In genomic region chr14:100058777-100059432, GRCh38 we compare ENCODE assay signal across 12 cellular contexts. TPM values are rescaled to one million over a fixed set of nuclear protein-coding genes. Genes with fewer than 3 reads are reported as not detected.
DNase-seq lines count a peak whose midpoint lies in the region; ATAC-seq and TF ChIP-seq lines count a peak whose summit lies in the region.
"Had no signal": no experiment of that assay in that cellular context is flagged by ENCODE, and none has a peak within 500 bp of the region (broad histone marks: within the 10 kb centered on the region; RNA-seq: fewer than 3 reads in every experiment).

No MANE protein-coding gene starts in this region.

- ATAC-seq in GM19025 (IDR thresholded peaks at IDR 0.05; ENCODE audit: low read depth, unreplicated experiment) (peak; percentile 69), HG02938 (IDR thresholded peaks at IDR 0.05; ENCODE audit: unreplicated experiment) (peak; percentile 73)

- H3K9me3 Mint-ChIP-seq in activated CD4-positive, alpha-beta memory T cell treated with anti-CD3 and anti-CD28 coated beads, Interleukin-2, amount 10 ng/mL, durations not matched to agents 7 days and 5 days = no peaks in the 10 kb centered on the region

- H3K27me3 Mint-ChIP-seq in activated CD4-positive, alpha-beta memory T cell treated with anti-CD3 and anti-CD28 coated beads, Interleukin-2, amount 10 ng/mL, durations not matched to agents 7 days and 5 days = no peaks in the 10 kb centered on the region

- TF ChIP-seq CTCF in C4-2B (conservative IDR thresholded peaks at IDR 0.05) = no peak

- H3K9me3 ChIP-seq in GM23248 (ENCODE audit: low read depth) = no peaks in the 10 kb centered on the region
- H3K9me3 ChIP-seq in HAP-1 = no peaks in the 10 kb centered on the region
- H3K9me3 ChIP-seq: tibial nerve had no signal

- peaks cover 6% of the 10 kb centered on the region for H3K36me3 Mint-ChIP-seq in activated CD4-positive, alpha-beta memory T cell treated with anti-CD3 and anti-CD28 coated beads, Interleukin-2, amount 10 ng/mL, durations not matched to agents 7 days and 5 days (ENCODE audit: low read depth)

- H3K27ac Mint-ChIP-seq in activated CD4-positive, alpha-beta memory T cell treated with anti-CD3 and anti-CD28 coated beads, Interleukin-2, amount 10 ng/mL, durations not matched to agents 7 days and 5 days = peak overlapping the region; percentile 78

- H3F3A ChIP-seq in GM23248 (ENCODE audit: insufficient read depth) = no peaks in the 10 kb centered on the region

- H3K27me3 ChIP-seq in GM23248 (replicated peaks; ENCODE audit: insufficient read depth) (no peaks in the 10 kb centered on the region), HAP-1 (ENCODE audit: low read depth) (no peaks in the 10 kb centered on the region)
- H3K27me3 ChIP-seq: BLaER1, tibial nerve had no signal

- no peaks in the 10 kb centered on the region for H3K36me3 ChIP-seq in GM23248 (ENCODE audit: low read depth)
- H3K36me3 ChIP-seq in HAP-1 (replicated peaks) = no peaks in the 10 kb centered on the region
- H3K36me3 ChIP-seq: tibial nerve had no signal

- H3K9me2 ChIP-seq in GM23248 (ENCODE audit: insufficient read depth) = no peaks in the 10 kb centered on the region

- H3K27ac ChIP-seq in C4-2B (peak overlapping the region; percentile 59), GM23248 (no peak overlapping the region)
- H3K27ac ChIP-seq: BLaER1, tibial nerve had no signal

- no peak overlapping the region for H3K4me2 ChIP-seq in GM23248 (ENCODE audit: unreplicated experiment)
- H3K4me2 ChIP-seq: BLaER1 had no signal

- in situ Hi-C loops in GM23248 (cut with MboI) = no loop called here
- in situ Hi-C loops in HAP-1 (cut with MboI; ENCODE audit: low sequenced_read_pairs) = no loop called here

- peaks cover 68% of the 10 kb centered on the region for H3K4me1 Mint-ChIP-seq in activated CD4-positive, alpha-beta memory T cell treated with anti-CD3 and anti-CD28 coated beads, Interleukin-2, amount 10 ng/mL, durations not matched to agents 7 days and 5 days

- H3K4me1 ChIP-seq in GM23248 (ENCODE audit: insufficient read depth) (no peaks in the 10 kb centered on the region), HAP-1 (no peaks in the 10 kb centered on the region)

- no peak overlapping the region for H2AFZ ChIP-seq in GM23248

- H3K79me2 ChIP-seq in GM23248 (ENCODE audit: insufficient read depth) = peaks cover 56% of the 10 kb centered on the region

- H3K4me3 ChIP-seq in GM23248 = no peak overlapping the region
- no peak overlapping the region for H3K4me3 ChIP-seq in HAP-1
- H3K4me3 ChIP-seq: BLaER1, skin epidermis, tibial nerve had no signal

- DNase-seq in activated CD4-positive, alpha-beta memory T cell treated with anti-CD3 and anti-CD28 coated beads, Interleukin-2, amount 10 ng/mL, durations not matched to agents 7 days and 5 days = no peak
- DNase-seq in GM23248 (no peak), EL (no peak), HAP-1 (ENCODE audit: low spot score in 2 of 2) (no peak)
- DNase-seq in activated effector memory CD4-positive, alpha-beta T cell treated with Interleukin-2 at 50 U/mL for 16 hours = no peak
- DNase-seq: cerebellar nuclear complex had no signal

- peak overlapping the region; percentile 36 for H3K4me3 Mint-ChIP-seq in activated CD4-positive, alpha-beta memory T cell treated with anti-CD3 and anti-CD28 coated beads, Interleukin-2, amount 10 ng/mL, durations not matched to agents 7 days and 5 days

- H4K20me1 ChIP-seq in GM23248 (ENCODE audit: insufficient read depth) = no peaks in the 10 kb centered on the region

- CTCF ChIA-PET in activated CD4-positive, alpha-beta memory T cell treated with anti-CD3 and anti-CD28 coated beads, Interleukin-2, amount 10 ng/mL, durations not matched to agents 7 days and 5 days (lab: Charles Lee) = interaction anchor here (0.8 to 5.1 kb wide), 7 partner anchors 13 to 134 kb away, joined by 3 to 40 read pairs (median 4); no protein-coding TSS in a partner anchor

- no peak overlapping the region for H3K9ac ChIP-seq in GM23248
- H3K9ac ChIP-seq: BLaER1 had no signal

- POLR2A ChIA-PET in activated CD4-positive, alpha-beta memory T cell treated with anti-CD3 and anti-CD28 coated beads, Interleukin-2, amount 10 ng/mL, durations not matched to agents 7 days and 5 days (lab: Charles Lee) = interaction anchor here (33.6 kb wide), 1 partner anchor 35 kb away, joined by 1586 read pairs; the partner anchor contains the start of gene EVL

- WGBS in GM23248 (ENCODE audit: low coverage in 1 of 2, low lambda C conversion rate in 2 of 2, missing lambda C conversion rate in 2 of 2), 2 experiments = 95 to 97% methylated on average over 4 of the region's 4 CpGs

RNA-seq across cellular contexts. Expression of gene EVL, which starts 6.3 kb away (rescaled TPM):
- total RNA-seq in activated CD4-positive, alpha-beta memory T cell treated with anti-CD3 and anti-CD28 coated beads, Interleukin-2, amount 10 ng/mL, durations not matched to agents 7 days and 5 days = 100 to 1,000 TPM; 771 to 787 TPM
- 15.8 and 29.9 TPM in 2 replicates for total RNA-seq in GM23248 (2014; rRNA removed; shearing (Covaris generic))
- polyA plus RNA-seq in GM23248 (2016; fragmentation: Nextera tagmentation; extraction: Ambion mirVana) = 6.2 and 6.6 TPM in 2 replicates

Comparison
In these comparisons a context has a peak if more than half of its experiments do, and no peak if none do; other contexts are left out.
1. RNA of gene EVL, which starts 6.3 kb away (total RNA-seq): 771 to 787 TPM in activated CD4-positive, alpha-beta memory T cell treated with anti-CD3 and anti-CD28 coated beads, Interleukin-2, amount 10 ng/mL, durations not matched to agents 7 days and 5 days; 15.8 to 29.9 TPM in GM23248; every median in the first group is over 10 times any median in the second.